ENCODE assay signal across 8 cellular contexts in the genomic region with DNA sequence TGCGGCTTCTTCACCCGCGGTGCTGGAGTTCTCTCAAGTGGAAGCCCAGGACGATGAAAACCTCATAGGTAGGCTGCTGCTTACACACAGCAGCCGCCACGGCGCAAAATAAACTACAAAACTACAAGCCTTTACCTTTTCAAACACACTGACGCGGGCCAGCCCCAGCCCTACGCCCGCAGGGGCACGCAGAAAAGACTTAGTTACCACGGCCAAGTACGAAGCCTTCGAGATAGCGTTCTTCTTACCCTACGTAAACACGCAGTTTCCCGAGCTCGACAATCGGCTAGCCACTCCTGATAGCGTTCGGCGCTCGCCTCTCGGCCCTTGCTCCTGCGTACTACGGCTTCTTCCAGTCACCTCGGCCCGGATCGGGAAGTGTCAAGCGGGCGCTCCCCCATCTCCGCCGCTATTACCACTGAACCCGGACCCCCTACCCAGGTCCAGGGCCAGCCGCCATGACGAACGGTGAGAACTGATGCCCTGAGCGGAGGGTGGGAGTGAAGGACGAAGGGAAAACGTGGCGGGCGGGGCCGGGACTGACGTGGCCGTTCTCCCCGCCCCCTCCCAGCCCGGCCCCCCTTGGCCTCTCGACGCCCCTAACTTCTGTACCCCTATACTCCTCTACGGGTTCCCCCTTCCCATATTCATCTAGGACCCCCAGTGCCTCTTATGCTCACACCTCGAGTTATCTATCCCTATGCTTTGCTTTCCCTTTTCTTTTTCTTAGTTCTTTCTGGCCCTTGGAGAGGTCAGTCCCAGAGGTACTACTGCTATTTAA. TPM values are rescaled to one million over a fixed set of nuclear protein-coding genes. Genes with fewer than 3 reads are reported as not detected.
DNase-seq lines count a peak whose midpoint lies in the region; ATAC-seq and TF ChIP-seq lines count a peak whose summit lies in the region.

A gene (plus strand): TSS at position 350 of the 781 bp plus-strand sequence. CDS start 109 bp downstream, at position 459.

- no peaks in the 10 kb centered on the region for H4K20me1 ChIP-seq in PC-9 (ENCODE audit: insufficient read depth)

- no peaks in the 10 kb centered on the region for H3K9me2 ChIP-seq in PC-9 (ENCODE audit: insufficient read depth)

- H3K27me3 ChIP-seq in PC-9 (ENCODE audit: insufficient read depth, low read depth), result no peaks in the 10 kb centered on the region
- no peaks in the 10 kb centered on the region for H3K27me3 ChIP-seq in mucosa of stomach (ENCODE audit: control insufficient read depth, insufficient read depth, low read length)

- CTCF ChIA-PET in PC-9 (lab: Charles Lee), result interaction anchor here (0.6 to 2.5 kb wide), 2 partner anchors 10 to 159 kb away, joined by 3 to 11 read pairs; no protein-coding TSS in a partner anchor

- TF ChIP-seq CTCF in PC-9 (conservative IDR thresholded peaks at IDR 0.05), result no peak

- H3F3A ChIP-seq in PC-9 (ENCODE audit: insufficient read depth, low read depth), result peaks cover 35% of the 10 kb centered on the region

- intact Hi-C loops in PC-9 (cut with micrococcal nuclease; ENCODE audit: unreplicated experiment), result loop anchor here (1.0 kb wide), 1 partner anchor 10 kb away; no protein-coding TSS in a partner anchor

- POLR2A ChIA-PET in PC-9 (lab: Charles Lee; ENCODE audit: unreplicated experiment), result interaction anchor here (0.7 to 1.8 kb wide), 3 partner anchors 9 to 71 kb away, joined by 7 to 9 read pairs (median 7); a partner anchor contains a TSS

- peak within 1 kb of the TSS; percentile 88 for H3K4me2 ChIP-seq in PC-9

- no peaks in the 10 kb centered on the region for H3K9me3 ChIP-seq in PC-9 (ENCODE audit: insufficient read depth, low read depth)
- no peaks in the 10 kb centered on the region for H3K9me3 ChIP-seq in mucosa of stomach (ENCODE audit: control insufficient read depth, low read length)

- peaks cover 45% of the 10 kb centered on the region for H3K79me2 ChIP-seq in PC-9 (ENCODE audit: low read depth)

- H3K36me3 ChIP-seq in PC-9 (ENCODE audit: low read depth), result peaks cover 7% of the 10 kb centered on the region; the same call in 1 of the 2 replicates
- H3K36me3 ChIP-seq in mucosa of stomach (ENCODE audit: control insufficient read depth, insufficient read depth, low read length), result peaks cover 6% of the 10 kb centered on the region

- peak within 1 kb of the TSS; percentile 86 for H3K9ac ChIP-seq in mucosa of stomach (ENCODE audit: low read length)

- peak; percentile 59 for DNase-seq in DMS153 treated with DMSO at 0.1 percent for 48 hours (lab: John Stamatoyannopoulos, UW; ENCODE audit: unreplicated experiment)
- peak; percentile 92 for DNase-seq in KBM-7
- DNase-seq in PC-9, result peak; percentile 86 to 95
- DNase-seq in activated T-cell treated with anti-CD3 and anti-CD28 coated beads, Interleukin-2, amount 50 U/mL, for 1 hour, result peak; percentile 84
- DNase-seq in erythroblast (lab: John Stamatoyannopoulos, UW), result peak; percentile 96
- peak; percentile 63 to 68 for DNase-seq in stimulated activated CD8-positive, alpha-beta memory T cell treated with anti-CD3 and anti-CD28 coated beads, Interleukin-7, amount 100 ng/mL, for 1 hour (ENCODE audit: low read depth in 2 of 2)

- peak; percentile 92 for TF ChIP-seq POLR2A in erythroblast (IDR thresholded peaks at IDR 0.05; ENCODE audit: low read length)

- H2AFZ ChIP-seq in PC-9, result peak within 1 kb of the TSS; percentile 90

- H3K4me1 ChIP-seq in PC-9 (replicated peaks; ENCODE audit: insufficient read depth) (peaks cover 26% of the 10 kb centered on the region), mucosa of stomach (ENCODE audit: control insufficient read depth, insufficient read depth, low read length) (peaks cover 18% of the 10 kb centered on the region)

- peak within 1 kb of the TSS; percentile 74 for H3K4me3 ChIP-seq in PC-9
- H3K4me3 ChIP-seq in mucosa of stomach (ENCODE audit: low read length), result peak within 1 kb of the TSS; percentile 87

- H3K27ac ChIP-seq in PC-9, result peak within 1 kb of the TSS; percentile 78

- peak; percentile 87 for ATAC-seq in GM21717 (IDR thresholded peaks at IDR 0.05; ENCODE audit: unreplicated experiment)

- in situ Hi-C loops in KBM-7 (cut with MboI; ENCODE audit: low pct_unique_long_range_greater_than_20kb, low sequenced_read_pairs), result no loop called here

- no TSS peak for BruUV-seq in PC-9 (replicated peaks; lab: Mats Ljungman, UMichigan)

RNA-seq across cellular contexts. Expression of the gene that starts here (rescaled TPM):
- total RNA-seq in PC-9 (2021), result 19.2 and 23.6 TPM in 2 replicates

Comparison
In these comparisons a context has a peak if more than half of its experiments do, and no peak if none do; other contexts are left out.
1. Peak in every context shown above with its lines: DNase-seq, ATAC-seq, H3K4me3 ChIP-seq and H3K27ac ChIP-seq.